17 cellular contexts compared by ENCODE assay signal in the genomic region with DNA sequence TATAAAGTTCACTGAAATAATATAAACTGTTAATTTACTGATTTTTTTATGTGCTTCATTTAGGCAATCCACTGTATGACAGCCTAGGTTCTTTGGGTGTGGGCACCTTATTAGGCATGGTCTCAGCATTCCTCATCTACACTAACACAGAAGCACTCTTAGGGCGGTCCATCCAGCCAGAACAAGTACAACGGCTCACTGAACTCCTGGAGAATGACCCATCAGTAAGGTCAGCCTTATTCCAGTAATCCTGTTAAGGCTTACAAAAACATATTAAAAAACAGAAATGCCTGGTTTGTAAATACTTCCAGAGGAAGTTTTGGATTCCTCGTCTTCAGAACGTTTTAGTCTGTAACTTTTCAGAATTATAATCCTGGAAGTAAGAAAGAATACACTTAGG.
"Had no signal": no experiment of that assay in that cellular context is flagged by ENCODE, and none has a peak within 500 bp of the region (broad histone marks: within the 10 kb centered on the region; RNA-seq: fewer than 3 reads in every experiment).

No MANE protein-coding gene starts in this region.

- DNase-seq: KBM-7, MV-4-11, NCI-H1048, NCI-H1105, NCI-H1417, NCI-H1436 treated with DMSO at 0.1 percent for 48 hours, NCI-H1694, NCI-H187 treated with DMSO at 0.1 percent for 48 hours, NCI-H2029 treated with DMSO at 0.1 percent for 48 hours, NCI-H2171 treated with DMSO at 0.1 percent for 48 hours, NCI-H345, NCI-H446 treated with DMSO at 0.1 percent for 48 hours, NCI-H510A treated with DMSO at 0.1 percent for 48 hours, NCI-H526, SHP77, SK-N-SH, SW 1271 had no signal
